ENCODE assay signal across 8 cellular contexts in genomic region chr2:113755690-113756063, GRCh38. TPM values are rescaled to one million over a fixed set of nuclear protein-coding genes. Genes with fewer than 3 reads are reported as not detected.
DNase-seq lines count a peak whose midpoint lies in the region; ATAC-seq and TF ChIP-seq lines count a peak whose summit lies in the region.

No MANE protein-coding gene starts in this region.

- H3K36me3 Mint-ChIP-seq in neural crest cell (ENCODE audit: low read depth), result peaks cover 5% of the 10 kb centered on the region

- H3F3A ChIP-seq in SK-N-SH (replicated peaks; ENCODE audit: insufficient read depth), result peaks cover 15% of the 10 kb centered on the region

- H3K27me3 ChIP-seq in ACC112 (ENCODE audit: insufficient read depth, low read length) (no peaks in the 10 kb centered on the region), SK-N-SH (ENCODE audit: insufficient read depth) (no peaks in the 10 kb centered on the region), esophagus (ENCODE audit: control insufficient read depth in 1 of 2, insufficient read depth in 2 of 2, low read length in 2 of 2) (no peaks in the 10 kb centered on the region)

- H3K36me3 ChIP-seq in ACC112 (ENCODE audit: insufficient read depth, low read length) (peaks cover 11% of the 10 kb centered on the region), SK-N-SH (replicated peaks in 1 of 2; ENCODE audit: control insufficient read depth in 1 of 2, insufficient read depth in 2 of 2, low read length in 1 of 2) (peaks cover 8 to 28% of the 10 kb centered on the region in 2 experiments), esophagus (ENCODE audit: control insufficient read depth in 2 of 2, insufficient read depth in 2 of 2, low read length in 1 of 2) (no peaks in the 10 kb centered on the region)

- ATAC-seq in GM18909 (IDR thresholded peaks at IDR 0.05; ENCODE audit: poor library complexity, unreplicated experiment) (peak; percentile 0), GM19452 (IDR thresholded peaks at IDR 0.05; ENCODE audit: unreplicated experiment) (no peak)

- no peak for TF ChIP-seq EP300 in SK-N-SH (IDR thresholded peaks at IDR 0.05; ENCODE audit: borderline replicate concordance in 1 of 2, low read depth in 1 of 2, low read length in 1 of 2)

- no peaks in the 10 kb centered on the region for H3K27me3 Mint-ChIP-seq in neural crest cell (ENCODE audit: low read depth)

- WGBS in SK-N-SH (ENCODE audit: low lambda C conversion rate), result under 1% methylated on average over 9 of the region's 9 CpGs
- WGBS in esophagus, 2 donors, result 0 to 2% methylated on average over 9 of the region's 9 CpGs

- DNase-seq in SK-N-SH (peak; percentile 22), neural crest cell (ENCODE audit: low read depth, low spot score) (no peak), NOMO-1 treated with DMSO at 0.1 percent for 48 hours (lab: John Stamatoyannopoulos, UW; ENCODE audit: unreplicated experiment) (no peak), occipital lobe (lab: John Stamatoyannopoulos, UW) (no peak)

- TF ChIP-seq CTCF in SK-N-SH (IDR thresholded peaks at IDR 0.05), result no peak
- no peak for TF ChIP-seq CTCF in neural crest cell (conservative IDR thresholded peaks at IDR 0.05)

- H3K9me3 Mint-ChIP-seq in neural crest cell, result no peaks in the 10 kb centered on the region

- H3K4me3 ChIP-seq in ACC112 (ENCODE audit: low read depth, low read length), result peak overlapping the region; percentile 94
- peak overlapping the region; percentile 94 to 99 for H3K4me3 ChIP-seq in SK-N-SH (ENCODE audit: low read depth in 2 of 2, low read length in 1 of 2)
- H3K4me3 ChIP-seq in esophagus (ENCODE audit: low read depth in 1 of 2, low read length in 2 of 2), result peak overlapping the region; percentile 88 to 100

- H3K27ac Mint-ChIP-seq in neural crest cell (ENCODE audit: unreplicated experiment), result peak overlapping the region; percentile 45

- H3K4me2 ChIP-seq in SK-N-SH, result peak overlapping the region; percentile 89

- H3K9me2 ChIP-seq in SK-N-SH, result no peaks in the 10 kb centered on the region

- no peak for TF ChIP-seq RAD21 in SK-N-SH (IDR thresholded peaks at IDR 0.05; ENCODE audit: low read length)

- POLR2A ChIA-PET in SK-N-SH (lab: Yijun Ruan, JAX), result no interaction called here

- H2AFZ ChIP-seq in ACC112 (ENCODE audit: low read length, unreplicated experiment) (peak overlapping the region; percentile 85), SK-N-SH (ENCODE audit: low read depth) (peak overlapping the region; percentile 79)

- peak overlapping the region; percentile 92 for H3K9ac ChIP-seq in SK-N-SH

- CTCF ChIA-PET in SK-N-SH (lab: Yijun Ruan, JAX), result interaction anchor here (1.5 kb wide), 1 partner anchor 8 kb away, joined by 5 read pairs; no protein-coding TSS in a partner anchor

- H4K20me1 ChIP-seq in SK-N-SH (ENCODE audit: insufficient read depth), result peaks cover 9% of the 10 kb centered on the region; the same call in 1 of the 2 replicates

- H3K4me1 ChIP-seq in ACC112 (ENCODE audit: control insufficient read depth, insufficient read depth, low read length, unreplicated experiment) (peaks cover 12% of the 10 kb centered on the region), SK-N-SH (ENCODE audit: control insufficient read depth in 1 of 2, insufficient read depth in 2 of 2, low read depth in 1 of 2, low read length in 1 of 2) (peaks cover 0 to 9% of the 10 kb centered on the region in 2 experiments; a peak in 3 of 4 replicates), esophagus (ENCODE audit: control insufficient read depth in 2 of 2, insufficient read depth in 2 of 2, low read length in 1 of 2) (no peaks in the 10 kb centered on the region)

- H3K79me2 ChIP-seq in ACC112 (ENCODE audit: control insufficient read depth, insufficient read depth, low read length, unreplicated experiment) (peaks cover 45% of the 10 kb centered on the region), SK-N-SH (ENCODE audit: insufficient read depth) (peaks cover 66% of the 10 kb centered on the region)

- H3K27ac ChIP-seq in ACC112 (ENCODE audit: low read depth, low read length) (peak overlapping the region; percentile 89), SK-N-SH (ENCODE audit: low read depth in 2 of 2, low read length in 1 of 2) (peak overlapping the region; percentile 86 to 93), esophagus (ENCODE audit: low read depth in 2 of 2, low read length in 1 of 2) (peak overlapping the region; percentile 92 to 99)

- peak overlapping the region; percentile 95 for H3K4me3 Mint-ChIP-seq in neural crest cell

- H3K4me1 Mint-ChIP-seq in neural crest cell, result peaks cover 21% of the 10 kb centered on the region

- H3K9me3 ChIP-seq in SK-N-SH, result no peaks in the 10 kb centered on the region
- H3K9me3 ChIP-seq in esophagus (ENCODE audit: control insufficient read depth in 2 of 2, insufficient read depth in 1 of 2, low read depth in 1 of 2, low read length in 1 of 2), result no peaks in the 10 kb centered on the region

TF ChIP-seq in SK-N-SH, 30 proteins besides CTCF, POLR2A, EP300 and RAD21:
- no peak for TF ChIP-seq GABPA (IDR thresholded peaks at IDR 0.05; ENCODE audit: low read depth)
- no peak for TF ChIP-seq USF2 (IDR thresholded peaks at IDR 0.05; ENCODE audit: borderline replicate concordance, low read depth, low read length)

RNA-seq across cellular contexts. Expression of gene SLC35F5, which starts 0.8 kb away (rescaled TPM):
- polyA plus RNA-seq in SK-N-SH (2012; rRNA removed) (16.8 and 26.7 TPM in 2 replicates), esophagus (10 to 100 TPM; 19.8 to 31.3 TPM)
- 26.2 and 26.5 TPM in 2 replicates for polyA plus RNA-seq in SK-N-SH (2012; cell fraction: cytosol; rRNA removed)
- 11.1 and 25.7 TPM in 2 replicates for polyA plus RNA-seq in SK-N-SH (2012; cell fraction: nucleus; rRNA removed)
- total RNA-seq in neural crest cell (28.1 and 30.6 TPM in 2 replicates), occipital lobe (173 TPM)
